Comparison of ENCODE assay signal across 10 cellular contexts in genomic region chr5:72141440-72142271, GRCh38. TPM values are rescaled to one million over a fixed set of nuclear protein-coding genes. Genes with fewer than 3 reads are reported as not detected.
DNase-seq lines count a peak whose midpoint lies in the region; ATAC-seq and TF ChIP-seq lines count a peak whose summit lies in the region.
"Had no signal": no experiment of that assay in that cellular context is flagged by ENCODE, and none has a peak within 500 bp of the region (broad histone marks: within the 10 kb centered on the region; RNA-seq: fewer than 3 reads in every experiment).

No MANE protein-coding gene starts in this region.

- H3K4me3 Mint-ChIP-seq in activated naive CD8-positive, alpha-beta T cell treated with anti-CD3 and anti-CD28 coated beads for 36 hours, result no peak overlapping the region

- H3K27ac ChIP-seq in HEK293 (ENCODE audit: extremely low read depth, low read depth, low read length), result peak overlapping the region; percentile 54; the same call in 1 of the 2 replicates

- DNase-seq in brain pericyte (ENCODE audit: low read depth, low spot score), result peak; percentile 66
- DNase-seq in kidney glomerular epithelial cell (lab: John Stamatoyannopoulos, UW), result peak; percentile 77
- DNase-seq in stromal cell of bone marrow (ENCODE audit: low read depth), result peak; percentile 97
- DNase-seq in activated naive CD8-positive, alpha-beta T cell treated with anti-CD3 and anti-CD28 coated beads for 36 hours, result no peak
- no peak for DNase-seq in globus pallidus (ENCODE audit: low spot score)
- no peak for DNase-seq in GM20000 (ENCODE audit: low spot score)
- DNase-seq: activated CD4-positive, alpha-beta T cell treated with anti-CD3 and anti-CD28 coated beads, Interleukin-2, amount 50 U/mL, for 1 hour; NCI-H2171 had no signal

- H3K4me1 ChIP-seq in HEK293 (ENCODE audit: control insufficient read depth, insufficient read depth, low read length), result peaks cover 15% of the 10 kb centered on the region

- H3K4me3 ChIP-seq in HEK293 (ENCODE audit: low read depth, low read length), result no peak overlapping the region

- POLR2A ChIA-PET in HEK293 (lab: Yijun Ruan, JAX), result interaction anchor here (0.6 kb wide), 1 partner anchor 367 kb away, joined by 3 read pairs; no protein-coding TSS in a partner anchor

- ATAC-seq in HG02885 (IDR thresholded peaks at IDR 0.05; ENCODE audit: poor library complexity, unreplicated experiment), result no peak

- no peaks in the 10 kb centered on the region for H3K9me3 ChIP-seq in HEK293 (ENCODE audit: control insufficient read depth, insufficient read depth, low read depth, low read length)

- TF ChIP-seq CTCF in HEK293 (tag by site-specific recombination; IDR thresholded peaks at IDR 0.05) (no peak), GM20000 (IDR thresholded peaks at IDR 0.05; ENCODE audit: extremely low read depth, missing control alignments) (no peak)

- peaks cover 45% of the 10 kb centered on the region for H3K27me3 Mint-ChIP-seq in activated naive CD8-positive, alpha-beta T cell treated with anti-CD3 and anti-CD28 coated beads for 36 hours

- CTCF ChIA-PET in HEK293 (lab: Yijun Ruan, JAX), result interaction anchor here (0.6 kb wide), 1 partner anchor 1067 kb away, joined by 3 read pairs; no protein-coding TSS in a partner anchor

- no peaks in the 10 kb centered on the region for H3K36me3 Mint-ChIP-seq in activated naive CD8-positive, alpha-beta T cell treated with anti-CD3 and anti-CD28 coated beads for 36 hours

- no peaks in the 10 kb centered on the region for H3K9me3 Mint-ChIP-seq in activated naive CD8-positive, alpha-beta T cell treated with anti-CD3 and anti-CD28 coated beads for 36 hours

- no peaks in the 10 kb centered on the region for H3K36me3 ChIP-seq in HEK293 (ENCODE audit: control insufficient read depth in 2 of 2, insufficient read depth in 1 of 2, low read length in 2 of 2)

- no peak overlapping the region for H3K27ac Mint-ChIP-seq in activated naive CD8-positive, alpha-beta T cell treated with anti-CD3 and anti-CD28 coated beads for 36 hours

- peaks cover 21% of the 10 kb centered on the region for H3K4me1 Mint-ChIP-seq in activated naive CD8-positive, alpha-beta T cell treated with anti-CD3 and anti-CD28 coated beads for 36 hours

TF ChIP-seq in HEK293, 187 proteins besides CTCF, POLR2A, EP300 and RAD21:
- TF ChIP-seq ZBTB6 (tag by site-specific recombination; IDR thresholded peaks at IDR 0.05) (no peak), IKZF3 (tag by site-specific recombination; IDR thresholded peaks at IDR 0.05) (peak; percentile 48; the same call in 1 of the 2 replicates), PRDM6 (tag by site-specific recombination; IDR thresholded peaks at IDR 0.05) (peak; percentile 56)

RNA-seq across cellular contexts. Expression of gene MAP1B, which starts 34.4 kb away (rescaled TPM):
- total RNA-seq in activated naive CD8-positive, alpha-beta T cell treated with anti-CD3 and anti-CD28 coated beads for 36 hours, result under 1 TPM; 0.10 to 0.27 TPM

Comparison
In these comparisons a context has a peak if more than half of its experiments do, and no peak if none do; other contexts are left out.
1. DNase-seq: peak in brain pericyte (single experiment), kidney glomerular epithelial cell (single experiment) and stromal cell of bone marrow (single experiment); none in activated naive CD8-positive, alpha-beta T cell treated with anti-CD3 and anti-CD28 coated beads for 36 hours (single experiment), globus pallidus (single experiment) and GM20000 (single experiment).